Comparison of ENCODE assay signal across 17 cellular contexts in the genomic region with DNA sequence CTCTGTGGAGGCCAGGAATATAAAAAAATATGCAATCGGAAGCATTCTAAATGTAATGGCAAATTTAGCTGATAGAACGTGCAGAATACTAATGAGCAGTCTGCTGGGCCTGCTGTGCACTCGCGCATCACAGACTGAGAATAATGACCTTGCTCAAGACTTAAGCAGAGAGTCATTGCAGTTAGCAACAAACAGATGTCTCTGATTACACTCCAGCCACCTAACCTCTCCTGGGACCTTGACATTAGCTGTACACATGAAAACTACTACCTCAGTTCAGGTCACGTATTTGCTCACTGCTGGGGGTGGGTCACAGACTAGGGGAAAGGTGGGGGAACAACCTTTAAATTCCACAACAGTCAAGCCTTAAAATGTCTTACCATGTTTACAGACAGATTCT.
DNase-seq lines count a peak whose midpoint lies in the region; ATAC-seq and TF ChIP-seq lines count a peak whose summit lies in the region.
"Had no signal": no experiment of that assay in that cellular context is flagged by ENCODE, and none has a peak within 500 bp of the region (broad histone marks: within the 10 kb centered on the region; RNA-seq: fewer than 3 reads in every experiment).

No MANE protein-coding gene starts in this region.

- no peaks in the 10 kb centered on the region for H3K9me3 Mint-ChIP-seq in nephron
- H3K9me3 Mint-ChIP-seq: stimulated activated naive CD8-positive, alpha-beta T cell treated with anti-CD3 and anti-CD28 coated beads, Interleukin-15, amount 100 ng/mL, for 72 hours had no signal

- peaks cover 26% of the 10 kb centered on the region for H3K4me1 Mint-ChIP-seq in nephron
- H3K4me1 Mint-ChIP-seq: stimulated activated naive CD8-positive, alpha-beta T cell treated with anti-CD3 and anti-CD28 coated beads, Interleukin-15, amount 100 ng/mL, for 72 hours had no signal

- H3K36me3 Mint-ChIP-seq in nephron (ENCODE audit: low read depth): no peaks in the 10 kb centered on the region

- intact Hi-C loops in Right ventricle myocardium inferior (cut with DNase I): no loop called here

- peak overlapping the region in 2 of 3 experiments; percentile 16 to 65 for H3K27ac Mint-ChIP-seq in nephron
- H3K27ac Mint-ChIP-seq: stimulated activated naive CD8-positive, alpha-beta T cell treated with anti-CD3 and anti-CD28 coated beads, Interleukin-15, amount 100 ng/mL, for 72 hours had no signal

- DNase-seq in GM12865 (ENCODE audit: low read depth) (peak; percentile 19), NCI-H187 (lab: John Stamatoyannopoulos, UW) (peak; percentile 30 to 51), NCI-H82 treated with DMSO at 0.1 percent for 48 hours (lab: John Stamatoyannopoulos, UW; ENCODE audit: unreplicated experiment) (peak; percentile 44), Right ventricle myocardium inferior (ENCODE audit: missing footprints) (no peak), MV-4-11 (lab: John Stamatoyannopoulos, UW) (no peak)
- no peak for DNase-seq in activated CD4-positive, alpha-beta T cell treated with anti-CD3 and anti-CD28 coated beads for 48 hours
- DNase-seq: activated gamma-delta T cell; cortex of kidney; NCI-H1105; pancreas; stimulated activated naive CD8-positive, alpha-beta T cell treated with anti-CD3 and anti-CD28 coated beads, Interleukin-15, amount 100 ng/mL, for 72 hours; WERI-Rb-1 had no signal

- no peak overlapping the region for H3K4me3 Mint-ChIP-seq in nephron
- H3K4me3 Mint-ChIP-seq: stimulated activated naive CD8-positive, alpha-beta T cell treated with anti-CD3 and anti-CD28 coated beads, Interleukin-15, amount 100 ng/mL, for 72 hours had no signal

- no peak overlapping the region for H3K4me3 ChIP-seq in GM12865 (ENCODE audit: low read depth, low read length)
- H3K4me3 ChIP-seq: hepatocyte, K562, pancreas had no signal

- TF ChIP-seq CTCF in GM12865 (IDR thresholded peaks at IDR 0.05; ENCODE audit: insufficient read depth, low read depth, low read length, missing control alignments) (no peak), nephron (IDR thresholded peaks at IDR 0.05; ENCODE audit: unreplicated experiment in 3 of 3) (no peak)

- ATAC-seq in GM19351 (IDR thresholded peaks at IDR 0.05; ENCODE audit: unreplicated experiment) (no peak), Right ventricle myocardium inferior (no peak)
- ATAC-seq: HCT116; K562; pancreas; stimulated activated naive CD8-positive, alpha-beta T cell treated with anti-CD3 and anti-CD28 coated beads, Interleukin-15, amount 100 ng/mL, for 72 hours had no signal

- no peaks in the 10 kb centered on the region for H3K27me3 Mint-ChIP-seq in nephron (ENCODE audit: low read depth)

Comparison
In these comparisons a context has a peak if more than half of its experiments do, and no peak if none do; other contexts are left out.
1. DNase-seq: peak in GM12865 (single experiment), NCI-H187 (2 of 2) and NCI-H82 treated with DMSO at 0.1 percent for 48 hours (single experiment); none in activated CD4-positive, alpha-beta T cell treated with anti-CD3 and anti-CD28 coated beads for 48 hours (single experiment), Right ventricle myocardium inferior (single experiment) and MV-4-11 (single experiment).